In genomic region chr3:151199569-151200438, GRCh38 we compare ENCODE assay signal across 1 cellular context.
TF ChIP-seq lines count a peak whose summit lies in the region.

No MANE protein-coding gene starts in this region.

TF ChIP-seq in IMR-90, 13 proteins besides CTCF, POLR2A, EP300 and RAD21:
- TF ChIP-seq MXI1 (IDR thresholded peaks at IDR 0.05; ENCODE audit: borderline replicate concordance, low read depth, low read length): no peak
- no peak for TF ChIP-seq MAZ (IDR thresholded peaks at IDR 0.05; ENCODE audit: borderline replicate concordance, low read depth, low read length)
- no peak for TF ChIP-seq CHD1 (IDR thresholded peaks at IDR 0.05; ENCODE audit: low read depth, low read length)
- no peak for TF ChIP-seq CEBPB (IDR thresholded peaks at IDR 0.05; ENCODE audit: low read depth, low read length)
